9 cellular contexts compared by ENCODE assay signal in the genomic region with DNA sequence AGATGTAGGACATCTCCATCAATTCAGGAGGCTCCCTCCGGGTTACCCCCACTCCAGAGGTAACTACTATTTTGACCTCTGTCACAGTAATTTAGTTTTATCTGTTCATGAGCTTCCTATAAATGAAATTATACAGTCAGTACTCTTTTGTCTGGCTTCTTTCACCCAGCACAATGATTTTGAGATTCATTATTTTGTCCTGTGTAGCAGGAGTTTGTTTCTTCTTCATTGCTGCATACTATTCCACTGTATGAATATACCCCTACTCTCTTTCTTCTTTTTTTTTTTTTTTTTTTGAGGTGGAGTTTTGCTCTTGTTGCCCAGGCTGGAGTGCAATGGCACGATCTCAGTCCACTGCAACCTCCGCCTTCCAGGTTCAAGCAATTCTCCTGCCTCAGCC. TPM values are rescaled to one million over a fixed set of nuclear protein-coding genes. Genes with fewer than 3 reads are reported as not detected.
DNase-seq lines count a peak whose midpoint lies in the region; ATAC-seq and TF ChIP-seq lines count a peak whose summit lies in the region.
"Had no signal": no experiment of that assay in that cellular context is flagged by ENCODE, and none has a peak within 500 bp of the region (broad histone marks: within the 10 kb centered on the region; RNA-seq: fewer than 3 reads in every experiment).

No MANE protein-coding gene starts in this region.

- H3K4me2 ChIP-seq in parathyroid adenoma (ENCODE audit: low read length): peak overlapping the region; percentile 48

- H3K9ac ChIP-seq in parathyroid adenoma: no peak overlapping the region

- in situ Hi-C loops in brain microvascular endothelial cell (cut with HindIII; ENCODE audit: low pct_ligation_motif_present, low sequenced_read_pairs): no loop called here

- no peak for TF ChIP-seq EP300 in esophagus muscularis mucosa (IDR thresholded peaks at IDR 0.05)

- H3K4me1 ChIP-seq in SJCRH30: peaks cover 35% of the 10 kb centered on the region
- peaks cover 64 to 93% (median 85%) of the 10 kb centered on the region in 4 donors for H3K4me1 ChIP-seq in esophagus muscularis mucosa
- H3K4me1 ChIP-seq in parathyroid adenoma: peaks cover 43% of the 10 kb centered on the region

- H2AFZ ChIP-seq in parathyroid adenoma: no peak overlapping the region

- H3K79me2 ChIP-seq in parathyroid adenoma: no peaks in the 10 kb centered on the region

- no peak for ATAC-seq in HG03521 (IDR thresholded peaks at IDR 0.05; ENCODE audit: unreplicated experiment)
- ATAC-seq: activated T-cell treated with anti-CD3 and anti-CD28 coated beads, Interleukin-2, amount 50 U/mL, for 4 hours had no signal

- no peak for TF ChIP-seq POLR2A in esophagus muscularis mucosa (IDR thresholded peaks at IDR 0.05; ENCODE audit: low read depth)

- H3K4me3 ChIP-seq in SJCRH30: no peak overlapping the region; the same call in 1 of the 2 replicates
- H3K4me3 ChIP-seq in esophagus muscularis mucosa: peak overlapping the region; percentile 11 to 48 (median 32)
- H3K4me3 ChIP-seq in parathyroid adenoma (ENCODE audit: low read depth, low read length): no peak overlapping the region
- H3K4me3 ChIP-seq in brain microvascular endothelial cell (ENCODE audit: low read depth, low read length): no peak overlapping the region

- H3K36me3 ChIP-seq in SJCRH30 (peaks cover 26% of the 10 kb centered on the region), esophagus muscularis mucosa (peaks cover 13 to 25% (median 21%) of the 10 kb centered on the region in 4 donors), parathyroid adenoma (ENCODE audit: control insufficient read depth, insufficient read depth, low read length) (no peaks in the 10 kb centered on the region), brain microvascular endothelial cell (replicated peaks) (peaks cover 4% of the 10 kb centered on the region)

- H3K9me3 ChIP-seq in SJCRH30 (replicated peaks): no peaks in the 10 kb centered on the region
- peaks cover 0 to 5% (median 0%) of the 10 kb centered on the region in 4 donors for H3K9me3 ChIP-seq in esophagus muscularis mucosa
- H3K9me3 ChIP-seq in parathyroid adenoma (ENCODE audit: control insufficient read depth, low read length): no peaks in the 10 kb centered on the region

- DNase-seq in SJCRH30 (no peak), esophagus muscularis mucosa (ENCODE audit: extremely low spot score) (no peak), iPS-NIHi7 (ENCODE audit: extremely low spot score) (no peak), brain microvascular endothelial cell (no peak), GM19238 (ENCODE audit: insufficient read length, low spot score) (no peak)
- DNase-seq: activated T-cell treated with anti-CD3 and anti-CD28 coated beads, Interleukin-2, amount 50 U/mL, for 4 hours had no signal

- WGBS in esophagus muscularis mucosa: 84% methylated on average over 3 of the region's 3 CpGs

- TF ChIP-seq CTCF in 22Rv1 (IDR thresholded peaks at IDR 0.05): no peak
- no peak for TF ChIP-seq CTCF in esophagus muscularis mucosa (IDR thresholded peaks at IDR 0.05)
- TF ChIP-seq CTCF in parathyroid adenoma (IDR thresholded peaks at IDR 0.05): no peak
- no peak for TF ChIP-seq CTCF in brain microvascular endothelial cell (IDR thresholded peaks at IDR 0.05; ENCODE audit: low read depth, low read length, missing control alignments)

- H3K27me3 ChIP-seq in SJCRH30 (no peaks in the 10 kb centered on the region), esophagus muscularis mucosa (no peaks in the 10 kb centered on the region), parathyroid adenoma (ENCODE audit: control insufficient read depth, insufficient read depth, low read length) (no peaks in the 10 kb centered on the region), brain microvascular endothelial cell (replicated peaks) (no peaks in the 10 kb centered on the region)

- intact Hi-C loops in esophagus muscularis mucosa (cut with DNase I): no loop called here

- H3K27ac ChIP-seq in 22Rv1: peak overlapping the region; percentile 99
- peak overlapping the region; percentile 99 for H3K27ac ChIP-seq in SJCRH30
- peak overlapping the region; percentile 89 to 97 (median 94) for H3K27ac ChIP-seq in esophagus muscularis mucosa (replicated peaks in 1 of 4)
- peak overlapping the region; percentile 89 for H3K27ac ChIP-seq in parathyroid adenoma
- no peak overlapping the region for H3K27ac ChIP-seq in brain microvascular endothelial cell

RNA-seq across cellular contexts. Expression of gene AP5S1, which starts 11.8 kb away (rescaled TPM):
- total RNA-seq in SJCRH30 (2014; rRNA removed; shearing (Covaris generic)): 8.9 and 9.4 TPM in 2 replicates
- total RNA-seq in esophagus muscularis mucosa: 10 to 100 TPM in 3 of 4 donors, 1 to 10 TPM in 1; 7.9 to 11.7 (median 11.2) TPM

RNA-seq across cellular contexts. Expression of gene CDC25B, which starts 12.4 kb away (rescaled TPM):
- total RNA-seq in SJCRH30 (2014; rRNA removed; shearing (Covaris generic)): 75.1 and 78.8 TPM in 2 replicates
- total RNA-seq in esophagus muscularis mucosa: 10 to 100 TPM; 29.9 to 43.1 (median 35.6) TPM

RNA-seq across cellular contexts. Expression of gene CENPB, which starts 22.0 kb away (rescaled TPM):
- total RNA-seq in SJCRH30 (2014; rRNA removed; shearing (Covaris generic)): 34.6 and 36.7 TPM in 2 replicates
- total RNA-seq in esophagus muscularis mucosa: 100 to 1,000 TPM; 131 to 225 (median 199) TPM

RNA-seq across cellular contexts. Expression of gene SPEF1, which starts 27.3 kb away (rescaled TPM):
- 0.08 and 0.16 TPM in 2 replicates for total RNA-seq in SJCRH30 (2014; rRNA removed; shearing (Covaris generic))
- under 1 TPM in 1 of 4 donors, not detected in 3; 0.50 TPM for total RNA-seq in esophagus muscularis mucosa

RNA-seq across cellular contexts. Expression of gene MAVS, which starts 38.1 kb away (rescaled TPM):
- total RNA-seq in SJCRH30 (2014; rRNA removed; shearing (Covaris generic)): 26.4 and 28.9 TPM in 2 replicates
- 10 to 100 TPM; 34.6 to 56.1 (median 42.8) TPM for total RNA-seq in esophagus muscularis mucosa

Comparison
In these comparisons a context has a peak if more than half of its experiments do, and no peak if none do; other contexts are left out.
1. H3K4me3 ChIP-seq: peak in esophagus muscularis mucosa (4 of 4); none in SJCRH30 (single experiment), parathyroid adenoma (single experiment) and brain microvascular endothelial cell (single experiment).